Comparison of ENCODE assay signal across 8 cellular contexts in the genomic region with DNA sequence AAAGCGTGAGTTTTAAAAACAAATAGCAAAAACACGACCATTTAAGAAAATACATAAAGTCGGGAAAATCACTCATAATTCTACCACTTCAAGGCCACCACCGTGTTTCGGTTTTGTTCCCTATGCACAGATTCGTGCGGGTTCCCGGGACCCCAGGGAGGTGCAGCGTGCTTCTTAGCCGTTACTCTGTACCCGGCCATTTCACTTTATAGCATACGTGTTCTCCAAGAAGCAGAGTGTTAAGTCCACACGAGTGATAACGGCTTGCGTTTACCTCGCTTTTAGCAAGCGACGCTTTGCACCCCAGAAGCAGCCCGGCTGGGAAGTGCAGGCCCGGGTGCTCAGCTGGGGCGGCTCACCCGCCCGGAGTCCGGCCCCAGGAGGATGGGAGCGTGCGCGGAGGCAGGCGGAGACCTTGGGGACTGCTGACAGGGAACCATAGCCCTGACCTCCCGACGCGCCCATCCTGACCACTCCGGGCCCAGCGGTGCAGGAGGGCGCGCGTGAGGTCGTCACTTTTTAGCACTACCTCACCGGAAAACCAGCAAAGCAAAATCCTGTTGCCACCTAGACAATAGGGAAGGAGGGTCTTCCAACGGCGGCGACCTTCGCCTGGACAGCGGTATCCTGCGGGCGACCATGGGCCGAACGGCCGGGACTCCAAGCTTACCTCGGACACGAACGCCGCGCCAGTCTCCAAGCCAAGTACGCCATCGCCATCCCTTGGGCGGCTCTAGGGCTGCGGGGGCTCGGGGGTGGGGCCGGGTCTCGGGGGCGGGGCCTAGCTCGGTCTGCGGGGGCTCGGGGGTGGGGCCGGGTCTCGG. TPM values are rescaled to one million over a fixed set of nuclear protein-coding genes. Genes with fewer than 3 reads are reported as not detected.
DNase-seq lines count a peak whose midpoint lies in the region; ATAC-seq and TF ChIP-seq lines count a peak whose summit lies in the region.

A gene with protein sequence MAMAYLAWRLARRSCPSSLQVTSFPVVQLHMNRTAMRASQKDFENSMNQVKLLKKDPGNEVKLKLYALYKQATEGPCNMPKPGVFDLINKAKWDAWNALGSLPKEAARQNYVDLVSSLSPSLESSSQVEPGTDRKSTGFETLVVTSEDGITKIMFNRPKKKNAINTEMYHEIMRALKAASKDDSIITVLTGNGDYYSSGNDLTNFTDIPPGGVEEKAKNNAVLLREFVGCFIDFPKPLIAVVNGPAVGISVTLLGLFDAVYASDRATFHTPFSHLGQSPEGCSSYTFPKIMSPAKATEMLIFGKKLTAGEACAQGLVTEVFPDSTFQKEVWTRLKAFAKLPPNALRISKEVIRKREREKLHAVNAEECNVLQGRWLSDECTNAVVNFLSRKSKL (minus strand): TSS at position 735 of the 824 bp plus-strand sequence. CDS start 15 bp downstream, at position 720.

- DNase-seq in CD4-positive, alpha-beta T cell, result peak in 9 of 10 experiments; percentile 21 to 59 (median 35)
- DNase-seq in PC-9 (peak; percentile 37 to 62), foreskin melanocyte (peak; percentile 56), neural progenitor cell (ENCODE audit: low spot score) (peak; percentile 92)
- peak; percentile 29 for DNase-seq in activated T-helper 9 cell treated with anti-CD3 and anti-CD28 coated beads, Interleukin-2, amount 50 U/mL, for 16 hours (ENCODE audit: low read depth)

- intact Hi-C loops in CD4-positive, alpha-beta T cell (cut with DNase I, micrococcal nuclease), result loop anchor here (1.0 to 10.0 kb wide), 15 partner anchors 22 to 1890 kb away; a partner anchor contains a TSS
- intact Hi-C loops in PC-9 (cut with micrococcal nuclease; ENCODE audit: unreplicated experiment), result loop anchor here (5.0 kb wide), 1 partner anchor 113 kb away; a partner anchor contains a TSS

- TF ChIP-seq CTCF in CD4-positive, alpha-beta T cell (IDR thresholded peaks at IDR 0.05), result no peak
- no peak for TF ChIP-seq CTCF in PC-9 (conservative IDR thresholded peaks at IDR 0.05)
- TF ChIP-seq CTCF in neural progenitor cell (IDR thresholded peaks at IDR 0.05), result no peak

- H3K4me2 ChIP-seq in PC-9, result peak within 1 kb of the TSS; percentile 90
- H3K4me2 ChIP-seq in neural progenitor cell, result peak within 1 kb of the TSS; percentile 89

- H3K27me3 Mint-ChIP-seq in CD4-positive, alpha-beta T cell, result no peaks in the 10 kb centered on the region
- H3K27me3 Mint-ChIP-seq in neural progenitor cell (ENCODE audit: insufficient read depth, low read depth), result peaks cover 5% of the 10 kb centered on the region

- H3F3A ChIP-seq in PC-9 (ENCODE audit: insufficient read depth, low read depth) (no peaks in the 10 kb centered on the region; the same call in 1 of the 2 replicates), neural progenitor cell (ENCODE audit: low read depth) (peaks cover 24% of the 10 kb centered on the region)

- POLR2A ChIA-PET in CD4-positive, alpha-beta T cell (lab: Charles Lee), result interaction anchor here (0.7 to 4.1 kb wide), 8 partner anchors 10 to 1195 kb away, joined by 3 to 50 read pairs (median 4); a partner anchor contains a TSS
- POLR2A ChIA-PET in PC-9 (lab: Charles Lee; ENCODE audit: unreplicated experiment), result interaction anchor here (0.6 to 0.7 kb wide), 6 partner anchors 17 to 1617 kb away, joined by 3 to 7 read pairs (median 5); a partner anchor contains a TSS

- TSS peak; percentile 60 for BruUV-seq in PC-9 (replicated peaks; lab: Mats Ljungman, UMichigan)

- peak within 1 kb of the TSS; percentile 87 for H3K27ac ChIP-seq in CD4-positive, alpha-beta T cell (ENCODE audit: low read depth, low read length)
- H3K27ac ChIP-seq in PC-9, result peak within 1 kb of the TSS; percentile 65
- H3K27ac ChIP-seq in neural progenitor cell, result no peak within 1 kb of the TSS
- peak within 1 kb of the TSS; percentile 89 for H3K27ac ChIP-seq in temporal lobe (ENCODE audit: low read depth, low read length)

- CTCF ChIA-PET in CD4-positive, alpha-beta T cell (lab: Charles Lee), result interaction anchor here (0.7 to 1.8 kb wide), 7 partner anchors 20 to 1008 kb away, joined by 3 to 13 read pairs (median 5); a partner anchor contains a TSS
- CTCF ChIA-PET in PC-9 (lab: Charles Lee), result interaction anchor here (0.6 to 1.3 kb wide), 2 partner anchors 38 to 114 kb away, joined by 15 to 28 read pairs; a partner anchor contains a TSS

- no peak within 1 kb of the TSS for H3K9ac ChIP-seq in neural progenitor cell

- peak; percentile 17 for ATAC-seq in CD4-positive, alpha-beta T cell (ENCODE audit: poor library complexity)
- ATAC-seq in GM19372 (IDR thresholded peaks at IDR 0.05; ENCODE audit: low read depth, unreplicated experiment) (peak; percentile 44), HG03469 (IDR thresholded peaks at IDR 0.05; ENCODE audit: unreplicated experiment) (peak; percentile 34)

- H3K4me3 ChIP-seq in PC-9 (peak within 1 kb of the TSS; percentile 65), neural progenitor cell (peak within 1 kb of the TSS; percentile 81)

- H3K9me2 ChIP-seq in PC-9 (ENCODE audit: insufficient read depth), result no peaks in the 10 kb centered on the region

- H3K27me3 ChIP-seq in CD4-positive, alpha-beta T cell (ENCODE audit: control insufficient read depth, insufficient read depth, low read length), result no peaks in the 10 kb centered on the region
- H3K27me3 ChIP-seq in PC-9 (ENCODE audit: insufficient read depth, low read depth), result no peaks in the 10 kb centered on the region
- peaks cover 6% of the 10 kb centered on the region for H3K27me3 ChIP-seq in neural progenitor cell

- no peaks in the 10 kb centered on the region for H3K9me3 ChIP-seq in CD4-positive, alpha-beta T cell (ENCODE audit: control insufficient read depth, low read length)
- H3K9me3 ChIP-seq in PC-9 (ENCODE audit: insufficient read depth, low read depth) (no peaks in the 10 kb centered on the region), neural progenitor cell (ENCODE audit: low read depth) (no peaks in the 10 kb centered on the region)

- peak within 1 kb of the TSS; percentile 98 for H3K4me3 Mint-ChIP-seq in CD4-positive, alpha-beta T cell
- peak within 1 kb of the TSS; percentile 90 for H3K4me3 Mint-ChIP-seq in neural progenitor cell

- H4K20me1 ChIP-seq in PC-9 (ENCODE audit: insufficient read depth) (no peaks in the 10 kb centered on the region), neural progenitor cell (ENCODE audit: low read depth) (no peaks in the 10 kb centered on the region)

- H3K79me2 ChIP-seq in PC-9 (ENCODE audit: low read depth), result no peaks in the 10 kb centered on the region
- no peaks in the 10 kb centered on the region for H3K79me2 ChIP-seq in neural progenitor cell (ENCODE audit: low read depth)

- H3K9me3 Mint-ChIP-seq in CD4-positive, alpha-beta T cell, result peaks cover 3% of the 10 kb centered on the region
- peaks cover 13% of the 10 kb centered on the region for H3K9me3 Mint-ChIP-seq in neural progenitor cell

- H2AFZ ChIP-seq in PC-9, result peak within 1 kb of the TSS; percentile 87
- peak within 1 kb of the TSS; percentile 94 for H2AFZ ChIP-seq in neural progenitor cell (replicated peaks)

- no peaks in the 10 kb centered on the region for H3K36me3 ChIP-seq in PC-9 (ENCODE audit: low read depth)
- H3K36me3 ChIP-seq in neural progenitor cell, result peaks cover 4% of the 10 kb centered on the region

- H3K4me1 Mint-ChIP-seq in CD4-positive, alpha-beta T cell (ENCODE audit: low read depth), result peaks cover 50% of the 10 kb centered on the region
- peaks cover 22% of the 10 kb centered on the region for H3K4me1 Mint-ChIP-seq in neural progenitor cell

- peak within 1 kb of the TSS; percentile 97 for H3K27ac Mint-ChIP-seq in CD4-positive, alpha-beta T cell
- no peak within 1 kb of the TSS for H3K27ac Mint-ChIP-seq in neural progenitor cell

- H3K4me1 ChIP-seq in PC-9 (replicated peaks; ENCODE audit: insufficient read depth), result peaks cover 21% of the 10 kb centered on the region
- H3K4me1 ChIP-seq in neural progenitor cell, result peaks cover 15% of the 10 kb centered on the region

- peaks cover 48% of the 10 kb centered on the region for H3K36me3 Mint-ChIP-seq in CD4-positive, alpha-beta T cell (ENCODE audit: low read depth)
- H3K36me3 Mint-ChIP-seq in neural progenitor cell, result peaks cover 24% of the 10 kb centered on the region

RNA-seq across cellular contexts. Expression of the gene that starts here (rescaled TPM):
- total RNA-seq in CD4-positive, alpha-beta T cell, result 10 to 100 TPM; 25.6 to 30.1 TPM
- total RNA-seq in PC-9 (2021), result 45.7 and 53.8 TPM in 2 replicates
- 33.4 and 49.1 TPM in 2 replicates for total RNA-seq in neural progenitor cell (ENCODE audit: low replicate concordance)
- total RNA-seq in temporal lobe, result 18.9 TPM

Comparison
In these comparisons a context has a peak if more than half of its experiments do, and no peak if none do; other contexts are left out.
1. DNase-seq: peak in every context shown above with its lines; median percentile 92 in neural progenitor cell; 56 in foreskin melanocyte; 50 in PC-9; 35 in CD4-positive, alpha-beta T cell; 29 in activated T-helper 9 cell treated with anti-CD3 and anti-CD28 coated beads, Interleukin-2, amount 50 U/mL, for 16 hours.